ENCODE assay signal across 7 cellular contexts in the genomic region with DNA sequence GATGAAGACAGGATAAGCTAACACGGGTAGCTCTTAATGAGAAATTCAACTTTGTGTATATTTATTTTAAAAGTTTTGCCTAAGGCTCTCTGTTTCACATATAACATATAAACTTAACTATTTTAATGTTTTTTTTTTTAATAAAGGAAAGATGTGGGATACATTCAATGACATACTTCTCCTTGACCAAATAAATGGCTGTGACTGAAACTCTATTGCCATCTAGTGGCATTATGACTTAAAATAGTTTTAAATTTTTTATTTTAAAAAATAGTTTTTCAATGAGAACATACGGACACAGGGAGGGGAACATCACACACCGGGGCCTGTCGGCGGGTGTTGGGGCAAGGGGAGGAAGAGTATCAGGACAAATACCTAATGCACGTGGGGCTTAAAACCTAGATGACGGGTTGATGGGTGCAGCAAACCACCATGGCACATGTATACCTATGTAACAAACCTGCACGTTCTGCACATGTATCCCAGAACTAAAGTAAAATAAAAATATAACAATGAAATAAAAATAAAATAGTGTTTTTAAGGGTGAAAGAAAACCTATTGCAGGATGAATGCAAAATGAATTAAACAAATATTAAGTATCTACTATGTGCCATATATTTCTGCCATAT.
DNase-seq lines count a peak whose midpoint lies in the region; ATAC-seq, FAIRE-seq and TF ChIP-seq lines count a peak whose summit lies in the region.

No MANE protein-coding gene starts in this region.

- H4K20me1 ChIP-seq in astrocyte (ENCODE audit: insufficient read depth, low read length) = no peaks in the 10 kb centered on the region

- no peaks in the 10 kb centered on the region for H3K79me2 ChIP-seq in astrocyte (ENCODE audit: insufficient read depth, low read length)

- no peak for FAIRE-seq in astrocyte (lab: Jason Lieb, UNC)

- ATAC-seq in HG03565 (IDR thresholded peaks at IDR 0.05; ENCODE audit: unreplicated experiment) = no peak

- no peaks in the 10 kb centered on the region for H3K9me3 Mint-ChIP-seq in astrocyte (ENCODE audit: unreplicated experiment)

- peaks cover 8% of the 10 kb centered on the region for H3K4me1 Mint-ChIP-seq in astrocyte (ENCODE audit: low read depth, unreplicated experiment)

- H3K27me3 ChIP-seq in GM06990 (replicated peaks; ENCODE audit: control insufficient read depth, insufficient read depth, low read length) (no peaks in the 10 kb centered on the region), astrocyte (ENCODE audit: insufficient read depth, low read length) (no peaks in the 10 kb centered on the region)

- DNase-seq in GM06990 (ENCODE audit: extremely low read depth, insufficient read length) (no peak), NCI-H1694 treated with DMSO at 0.1 percent for 48 hours (lab: John Stamatoyannopoulos, UW) (peak; percentile 78), astrocyte (ENCODE audit: low read depth) (peak; percentile 39), lung microvascular endothelial cell (ENCODE audit: low read depth in 2 of 2) (peak; percentile 58 to 67)
- no peak for DNase-seq in activated effector memory CD4-positive, alpha-beta T cell treated with anti-CD3 and anti-CD28 coated beads, Interleukin-2, amount 50 U/mL, for 16 hours
- DNase-seq in activated naive CD4-positive, alpha-beta T cell treated with anti-CD3 and anti-CD28 coated beads, Interleukin-2, amount 50 U/mL, for 16 hours = no peak

- no peak overlapping the region for H2AFZ ChIP-seq in astrocyte (ENCODE audit: low read depth, low read length)

- peaks cover 3% of the 10 kb centered on the region for H3K36me3 Mint-ChIP-seq in astrocyte (ENCODE audit: low read depth, unreplicated experiment)

- no peaks in the 10 kb centered on the region for H3K9me3 ChIP-seq in astrocyte (ENCODE audit: insufficient read depth, low read depth, low read length)

- no peak overlapping the region for H3K4me3 Mint-ChIP-seq in astrocyte (ENCODE audit: unreplicated experiment)

- no peaks in the 10 kb centered on the region for H3K27me3 Mint-ChIP-seq in astrocyte (ENCODE audit: low read depth, unreplicated experiment)

- H3K9ac ChIP-seq in astrocyte (ENCODE audit: low read length) = no peak overlapping the region

- peak overlapping the region; percentile 83 for H3K27ac Mint-ChIP-seq in astrocyte (ENCODE audit: unreplicated experiment)

- H3K36me3 ChIP-seq in GM06990 (ENCODE audit: control insufficient read depth, insufficient read depth, low read length) (no peaks in the 10 kb centered on the region), astrocyte (ENCODE audit: insufficient read depth, low read length) (no peaks in the 10 kb centered on the region)

- H3K4me3 ChIP-seq in GM06990 (replicated peaks; ENCODE audit: low read depth, low read length) = no peak overlapping the region
- no peak overlapping the region for H3K4me3 ChIP-seq in astrocyte (ENCODE audit: insufficient read depth, low read depth, low read length)

- TF ChIP-seq CTCF in GM06990 (IDR thresholded peaks at IDR 0.05; ENCODE audit: insufficient read depth, low read length, poor library complexity, severe bottlenecking) = peak; percentile 34
- TF ChIP-seq CTCF in astrocyte (IDR thresholded peaks at IDR 0.05; ENCODE audit: insufficient read depth, low read depth, low read length) = peak; percentile 33

- peak overlapping the region; percentile 44 for H3K27ac ChIP-seq in astrocyte (ENCODE audit: low read depth, low read length)

- H3K4me1 ChIP-seq in astrocyte (ENCODE audit: insufficient read depth, low read length) = peaks cover 7% of the 10 kb centered on the region

- H3K4me2 ChIP-seq in astrocyte (ENCODE audit: low read length) = no peak overlapping the region

Comparison
In these comparisons a context has a peak if more than half of its experiments do, and no peak if none do; other contexts are left out.
1. DNase-seq: peak in NCI-H1694 treated with DMSO at 0.1 percent for 48 hours (single experiment), astrocyte (single experiment) and lung microvascular endothelial cell (2 of 2); none in GM06990 (single experiment), activated effector memory CD4-positive, alpha-beta T cell treated with anti-CD3 and anti-CD28 coated beads, Interleukin-2, amount 50 U/mL, for 16 hours (single experiment) and activated naive CD4-positive, alpha-beta T cell treated with anti-CD3 and anti-CD28 coated beads, Interleukin-2, amount 50 U/mL, for 16 hours (single experiment).